ENCODE assay signal across 20 cellular contexts in the genomic region with DNA sequence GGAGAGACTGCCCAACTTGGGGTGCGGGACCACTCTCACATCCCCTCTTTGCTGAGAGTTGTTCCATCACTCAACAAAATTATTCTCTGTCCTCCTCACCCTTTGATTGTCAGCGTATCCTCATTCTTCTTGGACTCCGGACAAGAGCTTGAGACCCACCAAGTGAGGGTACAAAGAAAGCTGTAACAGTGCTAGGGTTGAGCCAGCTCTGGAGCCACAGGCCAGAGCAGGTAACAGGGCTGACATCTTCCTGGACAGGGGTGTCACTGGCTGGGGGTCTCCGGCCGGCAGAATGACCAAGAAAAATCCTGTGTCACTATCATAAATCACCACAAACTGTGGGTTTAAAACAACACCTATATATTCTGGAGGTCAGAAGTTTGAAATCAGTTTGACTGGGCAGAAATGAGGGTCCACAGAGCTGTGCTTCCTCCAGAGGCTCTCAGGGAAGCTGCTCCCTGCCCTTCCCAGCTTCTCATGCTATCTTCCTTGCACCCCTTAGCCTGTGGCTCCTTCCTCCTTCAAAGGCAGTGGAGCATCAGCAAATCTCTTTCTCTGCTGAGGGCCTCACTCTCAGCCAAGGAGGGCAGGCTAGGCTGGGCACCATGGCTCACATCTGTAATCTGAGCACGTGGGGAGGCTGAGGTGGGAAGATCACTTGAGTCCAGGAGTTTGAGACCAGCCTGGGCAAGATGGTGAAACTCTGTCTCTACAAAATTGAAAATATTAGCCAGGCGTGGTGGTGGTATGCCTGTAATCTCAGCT. TPM values are rescaled to one million over a fixed set of nuclear protein-coding genes. Genes with fewer than 3 reads are reported as not detected.
"Had no signal": no experiment of that assay in that cellular context is flagged by ENCODE, and none has a peak within 500 bp of the region (broad histone marks: within the 10 kb centered on the region; RNA-seq: fewer than 3 reads in every experiment).

No MANE protein-coding gene starts in this region.

- ATAC-seq: psoas muscle had no signal

- H3K9me3 ChIP-seq: adrenal gland, esophagus squamous epithelium, psoas muscle, sigmoid colon, SJCRH30, stomach, testis, upper lobe of left lung had no signal

- H3K4me1 ChIP-seq: SJCRH30 had no signal

- H3K27me3 Mint-ChIP-seq: activated naive CD4-positive, alpha-beta T cell treated with anti-CD3 and anti-CD28 coated beads, Interleukin-2, amount 50 U/mL, for 24 hours had no signal

- H3K36me3 ChIP-seq: adrenal gland, esophagus squamous epithelium, sigmoid colon, SJCRH30, stomach, upper lobe of left lung had no signal

- H3K27ac ChIP-seq: adrenal gland, esophagus squamous epithelium, psoas muscle, sigmoid colon, SJCRH30, stomach, testis, upper lobe of left lung had no signal

- H3K27me3 ChIP-seq: adrenal gland, esophagus squamous epithelium, sigmoid colon, stomach, testis, upper lobe of left lung had no signal

- H3K4me3 ChIP-seq: adrenal gland, esophagus squamous epithelium, psoas muscle, sigmoid colon, SJCRH30, stomach, testis, upper lobe of left lung had no signal

- H3K36me3 Mint-ChIP-seq: activated naive CD4-positive, alpha-beta T cell treated with anti-CD3 and anti-CD28 coated beads, Interleukin-2, amount 50 U/mL, for 24 hours had no signal

- H3K4me3 Mint-ChIP-seq: activated naive CD4-positive, alpha-beta T cell treated with anti-CD3 and anti-CD28 coated beads, Interleukin-2, amount 50 U/mL, for 24 hours; T-helper 2 cell treated with Interferon-gamma antibody and Interleukin-4, amounts not matched to agents 5 μg/mL and 100 μg/mL, for 36 hours had no signal

- H3K9me3 Mint-ChIP-seq: activated naive CD4-positive, alpha-beta T cell treated with anti-CD3 and anti-CD28 coated beads, Interleukin-2, amount 50 U/mL, for 24 hours; activated T-helper 2 cell treated with anti-CD3 and anti-CD28 coated beads, Interferon-gamma antibody, Interleukin-2, Interleukin-4, amounts not matched to agents 10 μg/mL and 5 μg/mL and 100 μg/mL, durations not matched to agents 14 hours and 24 hours and 36 hours; T-helper 2 cell treated with Interferon-gamma antibody and Interleukin-4, amounts not matched to agents 5 μg/mL and 100 μg/mL, for 36 hours had no signal

- H3K27ac Mint-ChIP-seq: activated T-helper 2 cell treated with anti-CD3 and anti-CD28 coated beads, Interferon-gamma antibody, Interleukin-2, Interleukin-4, amounts not matched to agents 10 μg/mL and 5 μg/mL and 100 μg/mL, durations not matched to agents 14 hours and 24 hours and 36 hours; T-helper 2 cell treated with Interferon-gamma antibody and Interleukin-4, amounts not matched to agents 5 μg/mL and 100 μg/mL, for 36 hours had no signal

- DNase-seq: adrenal gland; caudate nucleus; cortex of kidney; effector CD4-positive, alpha-beta T cell; esophagus squamous epithelium; hippocampal formation; sigmoid colon; SJCRH30; stimulated activated CD4-positive, alpha-beta T cell treated with anti-CD3 and anti-CD28 coated beads, Interleukin-1b, Interleukin-23, amount 100 ng/mL, for 48 hours; stomach; testis; upper lobe of left lung had no signal

RNA-seq across cellular contexts. Expression of gene LCN2, which starts 6.7 kb away (rescaled TPM):
- total RNA-seq: activated CD8-positive, alpha-beta memory T cell treated with anti-CD3 and anti-CD28 coated beads for 36 hours; activated T-helper 2 cell treated with anti-CD3 and anti-CD28 coated beads, Interferon-gamma antibody, Interleukin-2, Interleukin-4, amounts not matched to agents 10 μg/mL and 5 μg/mL and 100 μg/mL, durations not matched to agents 14 hours and 24 hours and 36 hours; fibroblast of villous mesenchyme; glomerular endothelial cell; myocyte; sigmoid colon; SJCRH30; testis had no signal

RNA-seq across cellular contexts. Expression of gene DNM1, which starts 47.3 kb away (rescaled TPM):
- total RNA-seq: myocyte had no signal
